In the genomic region with DNA sequence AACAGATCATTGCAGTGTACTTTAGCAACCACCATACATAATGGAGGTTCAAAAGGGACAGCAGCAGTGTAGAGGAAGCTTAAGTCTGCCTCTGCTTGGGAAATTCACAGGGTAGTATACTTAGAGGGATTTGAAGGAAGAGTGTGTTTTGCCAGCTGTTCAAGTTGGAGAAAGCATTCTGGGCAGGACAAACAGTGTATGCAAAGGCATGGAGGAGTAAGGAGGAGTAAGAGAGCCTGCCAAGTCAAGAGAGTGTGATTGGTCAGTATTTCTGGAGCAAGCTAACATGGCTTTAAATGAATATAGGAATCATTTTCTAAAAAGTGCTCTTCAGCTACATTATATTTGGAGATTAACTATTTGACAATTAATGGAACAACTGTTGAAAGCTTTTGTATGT, we compare ENCODE assay signal across 3 cellular contexts.
TF ChIP-seq lines count a peak whose summit lies in the region.

No MANE protein-coding gene starts in this region.

TF ChIP-seq in SK-N-SH treated with all-trans-retinoic acid at 6 μM for 48 hours, 23 proteins besides CTCF, POLR2A, EP300 and RAD21:
- TF ChIP-seq ESRRG (CRISPR knock-in tag; IDR thresholded peaks at IDR 0.05) (no peak), ZNF565 (CRISPR knock-in tag; conservative IDR thresholded peaks at IDR 0.05; ENCODE audit: low read depth) (no peak), RARB (CRISPR knock-in tag; IDR thresholded peaks at IDR 0.05) (no peak), ZNF70 (CRISPR knock-in tag; IDR thresholded peaks at IDR 0.05) (no peak)

TF ChIP-seq in SK-N-SH, 30 proteins besides CTCF, POLR2A, EP300 and RAD21:
- TF ChIP-seq, protein P1, sequence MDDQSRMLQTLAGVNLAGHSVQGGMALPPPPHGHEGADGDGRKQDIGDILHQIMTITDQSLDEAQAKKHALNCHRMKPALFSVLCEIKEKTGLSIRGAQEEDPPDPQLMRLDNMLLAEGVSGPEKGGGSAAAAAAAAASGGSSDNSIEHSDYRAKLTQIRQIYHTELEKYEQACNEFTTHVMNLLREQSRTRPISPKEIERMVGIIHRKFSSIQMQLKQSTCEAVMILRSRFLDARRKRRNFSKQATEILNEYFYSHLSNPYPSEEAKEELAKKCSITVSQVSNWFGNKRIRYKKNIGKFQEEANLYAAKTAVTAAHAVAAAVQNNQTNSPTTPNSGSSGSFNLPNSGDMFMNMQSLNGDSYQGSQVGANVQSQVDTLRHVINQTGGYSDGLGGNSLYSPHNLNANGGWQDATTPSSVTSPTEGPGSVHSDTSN (IDR thresholded peaks at IDR 0.05): no peak
- TF ChIP-seq YY1 (IDR thresholded peaks at IDR 0.05; ENCODE audit: low read depth): no peak
- TF ChIP-seq, protein P2, sequence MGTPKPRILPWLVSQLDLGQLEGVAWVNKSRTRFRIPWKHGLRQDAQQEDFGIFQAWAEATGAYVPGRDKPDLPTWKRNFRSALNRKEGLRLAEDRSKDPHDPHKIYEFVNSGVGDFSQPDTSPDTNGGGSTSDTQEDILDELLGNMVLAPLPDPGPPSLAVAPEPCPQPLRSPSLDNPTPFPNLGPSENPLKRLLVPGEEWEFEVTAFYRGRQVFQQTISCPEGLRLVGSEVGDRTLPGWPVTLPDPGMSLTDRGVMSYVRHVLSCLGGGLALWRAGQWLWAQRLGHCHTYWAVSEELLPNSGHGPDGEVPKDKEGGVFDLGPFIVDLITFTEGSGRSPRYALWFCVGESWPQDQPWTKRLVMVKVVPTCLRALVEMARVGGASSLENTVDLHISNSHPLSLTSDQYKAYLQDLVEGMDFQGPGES (IDR thresholded peaks at IDR 0.05; ENCODE audit: low read depth, low read length): no peak
- no peak for TF ChIP-seq SIN3A (IDR thresholded peaks at IDR 0.05; ENCODE audit: borderline replicate concordance, low read depth, low read length)
- TF ChIP-seq CHD2 (IDR thresholded peaks at IDR 0.05; ENCODE audit: low read length, partially characterized antibody): no peak
- TF ChIP-seq, protein P3, sequence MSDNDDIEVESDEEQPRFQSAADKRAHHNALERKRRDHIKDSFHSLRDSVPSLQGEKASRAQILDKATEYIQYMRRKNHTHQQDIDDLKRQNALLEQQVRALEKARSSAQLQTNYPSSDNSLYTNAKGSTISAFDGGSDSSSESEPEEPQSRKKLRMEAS (IDR thresholded peaks at IDR 0.05; ENCODE audit: low read depth): no peak
- no peak for TF ChIP-seq TEAD4 (IDR thresholded peaks at IDR 0.05; ENCODE audit: borderline replicate concordance, insufficient read depth)
- TF ChIP-seq FOXJ3 (CRISPR knock-in tag; IDR thresholded peaks at IDR 0.05): no peak
- TF ChIP-seq, protein P4, sequence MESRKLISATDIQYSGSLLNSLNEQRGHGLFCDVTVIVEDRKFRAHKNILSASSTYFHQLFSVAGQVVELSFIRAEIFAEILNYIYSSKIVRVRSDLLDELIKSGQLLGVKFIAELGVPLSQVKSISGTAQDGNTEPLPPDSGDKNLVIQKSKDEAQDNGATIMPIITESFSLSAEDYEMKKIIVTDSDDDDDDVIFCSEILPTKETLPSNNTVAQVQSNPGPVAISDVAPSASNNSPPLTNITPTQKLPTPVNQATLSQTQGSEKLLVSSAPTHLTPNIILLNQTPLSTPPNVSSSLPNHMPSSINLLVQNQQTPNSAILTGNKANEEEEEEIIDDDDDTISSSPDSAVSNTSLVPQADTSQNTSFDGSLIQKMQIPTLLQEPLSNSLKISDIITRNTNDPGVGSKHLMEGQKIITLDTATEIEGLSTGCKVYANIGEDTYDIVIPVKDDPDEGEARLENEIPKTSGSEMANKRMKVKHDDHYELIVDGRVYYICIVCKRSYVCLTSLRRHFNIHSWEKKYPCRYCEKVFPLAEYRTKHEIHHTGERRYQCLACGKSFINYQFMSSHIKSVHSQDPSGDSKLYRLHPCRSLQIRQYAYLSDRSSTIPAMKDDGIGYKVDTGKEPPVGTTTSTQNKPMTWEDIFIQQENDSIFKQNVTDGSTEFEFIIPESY (IDR thresholded peaks at IDR 0.05; ENCODE audit: borderline replicate concordance, low read depth): no peak
- no peak for TF ChIP-seq RXRA (IDR thresholded peaks at IDR 0.05; ENCODE audit: borderline replicate concordance, low read depth)
- no peak for TF ChIP-seq NFIC (IDR thresholded peaks at IDR 0.05; ENCODE audit: borderline replicate concordance)

TF ChIP-seq in endothelial cell of umbilical vein, 7 proteins besides CTCF, POLR2A, EP300 and RAD21:
- TF ChIP-seq POLR2AphosphoS5 (IDR thresholded peaks at IDR 0.05; ENCODE audit: insufficient read depth, low read depth, low read length) (no peak), GATA2 (IDR thresholded peaks at IDR 0.05; ENCODE audit: insufficient read depth, insufficient read length, low read depth, low read length) (no peak), FOS (IDR thresholded peaks at IDR 0.05; ENCODE audit: borderline replicate concordance, insufficient read depth, low read length) (no peak), JUN (IDR thresholded peaks at IDR 0.05; ENCODE audit: borderline replicate concordance, insufficient read depth, insufficient read length, low read depth) (no peak), MYC (IDR thresholded peaks at IDR 0.05; ENCODE audit: low read depth, low read length) (no peak), EZH2 (IDR thresholded peaks at IDR 0.05; ENCODE audit: borderline replicate concordance, low read depth, low read length, severe bottlenecking) (no peak)
- TF ChIP-seq, protein P3 (IDR thresholded peaks at IDR 0.05; ENCODE audit: insufficient read depth, insufficient read length): no peak
